ENCODE assay signal across 1 cellular context in the genomic region with DNA sequence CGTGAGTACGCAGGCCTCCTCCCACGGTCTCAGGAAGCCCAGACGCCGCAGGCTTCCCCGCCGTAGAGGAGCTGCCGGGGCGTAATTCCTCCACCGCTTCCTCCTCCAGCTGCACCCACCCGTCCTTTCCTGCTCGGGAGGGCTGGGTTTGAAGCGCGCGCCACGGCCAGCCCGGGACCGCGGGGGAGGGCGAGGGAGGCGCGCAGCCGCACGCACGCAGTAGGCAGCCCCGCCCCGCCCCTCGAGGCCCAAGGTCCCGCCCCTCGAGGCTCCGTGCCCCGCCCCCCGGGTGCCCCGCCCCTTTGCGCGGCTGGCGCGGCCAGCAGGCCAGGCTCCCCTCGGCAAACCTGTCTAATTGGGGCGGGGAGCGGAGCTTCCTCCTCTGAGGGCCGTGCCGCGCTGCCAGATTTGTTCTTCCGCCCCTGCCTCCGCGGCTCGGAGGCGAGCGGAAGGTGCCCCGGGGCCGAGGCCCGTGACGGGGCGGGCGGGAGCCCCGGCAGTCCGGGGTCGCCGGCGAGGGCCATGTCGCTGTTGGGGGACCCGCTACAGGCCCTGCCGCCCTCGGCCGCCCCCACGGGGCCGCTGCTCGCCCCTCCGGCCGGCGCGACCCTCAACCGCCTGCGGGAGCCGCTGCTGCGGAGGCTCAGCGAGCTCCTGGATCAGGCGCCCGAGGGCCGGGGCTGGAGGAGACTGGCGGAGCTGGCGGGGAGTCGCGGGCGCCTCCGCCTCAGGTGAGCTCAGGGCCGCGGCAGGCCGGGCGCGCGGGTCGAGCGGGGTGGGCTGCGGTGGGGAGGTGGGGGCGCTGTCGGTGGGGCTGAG.
TF ChIP-seq lines count a peak whose summit lies in the region.

A gene with protein sequence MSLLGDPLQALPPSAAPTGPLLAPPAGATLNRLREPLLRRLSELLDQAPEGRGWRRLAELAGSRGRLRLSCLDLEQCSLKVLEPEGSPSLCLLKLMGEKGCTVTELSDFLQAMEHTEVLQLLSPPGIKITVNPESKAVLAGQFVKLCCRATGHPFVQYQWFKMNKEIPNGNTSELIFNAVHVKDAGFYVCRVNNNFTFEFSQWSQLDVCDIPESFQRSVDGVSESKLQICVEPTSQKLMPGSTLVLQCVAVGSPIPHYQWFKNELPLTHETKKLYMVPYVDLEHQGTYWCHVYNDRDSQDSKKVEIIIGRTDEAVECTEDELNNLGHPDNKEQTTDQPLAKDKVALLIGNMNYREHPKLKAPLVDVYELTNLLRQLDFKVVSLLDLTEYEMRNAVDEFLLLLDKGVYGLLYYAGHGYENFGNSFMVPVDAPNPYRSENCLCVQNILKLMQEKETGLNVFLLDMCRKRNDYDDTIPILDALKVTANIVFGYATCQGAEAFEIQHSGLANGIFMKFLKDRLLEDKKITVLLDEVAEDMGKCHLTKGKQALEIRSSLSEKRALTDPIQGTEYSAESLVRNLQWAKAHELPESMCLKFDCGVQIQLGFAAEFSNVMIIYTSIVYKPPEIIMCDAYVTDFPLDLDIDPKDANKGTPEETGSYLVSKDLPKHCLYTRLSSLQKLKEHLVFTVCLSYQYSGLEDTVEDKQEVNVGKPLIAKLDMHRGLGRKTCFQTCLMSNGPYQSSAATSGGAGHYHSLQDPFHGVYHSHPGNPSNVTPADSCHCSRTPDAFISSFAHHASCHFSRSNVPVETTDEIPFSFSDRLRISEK (plus strand): TSS at position 344 of the 819 bp plus-strand sequence. CDS start 179 bp downstream, at position 523.

TF ChIP-seq in HepG2, 621 proteins besides CTCF, POLR2A, EP300 and RAD21 (continued from another document and continues in another):
- TF ChIP-seq, protein P1, sequence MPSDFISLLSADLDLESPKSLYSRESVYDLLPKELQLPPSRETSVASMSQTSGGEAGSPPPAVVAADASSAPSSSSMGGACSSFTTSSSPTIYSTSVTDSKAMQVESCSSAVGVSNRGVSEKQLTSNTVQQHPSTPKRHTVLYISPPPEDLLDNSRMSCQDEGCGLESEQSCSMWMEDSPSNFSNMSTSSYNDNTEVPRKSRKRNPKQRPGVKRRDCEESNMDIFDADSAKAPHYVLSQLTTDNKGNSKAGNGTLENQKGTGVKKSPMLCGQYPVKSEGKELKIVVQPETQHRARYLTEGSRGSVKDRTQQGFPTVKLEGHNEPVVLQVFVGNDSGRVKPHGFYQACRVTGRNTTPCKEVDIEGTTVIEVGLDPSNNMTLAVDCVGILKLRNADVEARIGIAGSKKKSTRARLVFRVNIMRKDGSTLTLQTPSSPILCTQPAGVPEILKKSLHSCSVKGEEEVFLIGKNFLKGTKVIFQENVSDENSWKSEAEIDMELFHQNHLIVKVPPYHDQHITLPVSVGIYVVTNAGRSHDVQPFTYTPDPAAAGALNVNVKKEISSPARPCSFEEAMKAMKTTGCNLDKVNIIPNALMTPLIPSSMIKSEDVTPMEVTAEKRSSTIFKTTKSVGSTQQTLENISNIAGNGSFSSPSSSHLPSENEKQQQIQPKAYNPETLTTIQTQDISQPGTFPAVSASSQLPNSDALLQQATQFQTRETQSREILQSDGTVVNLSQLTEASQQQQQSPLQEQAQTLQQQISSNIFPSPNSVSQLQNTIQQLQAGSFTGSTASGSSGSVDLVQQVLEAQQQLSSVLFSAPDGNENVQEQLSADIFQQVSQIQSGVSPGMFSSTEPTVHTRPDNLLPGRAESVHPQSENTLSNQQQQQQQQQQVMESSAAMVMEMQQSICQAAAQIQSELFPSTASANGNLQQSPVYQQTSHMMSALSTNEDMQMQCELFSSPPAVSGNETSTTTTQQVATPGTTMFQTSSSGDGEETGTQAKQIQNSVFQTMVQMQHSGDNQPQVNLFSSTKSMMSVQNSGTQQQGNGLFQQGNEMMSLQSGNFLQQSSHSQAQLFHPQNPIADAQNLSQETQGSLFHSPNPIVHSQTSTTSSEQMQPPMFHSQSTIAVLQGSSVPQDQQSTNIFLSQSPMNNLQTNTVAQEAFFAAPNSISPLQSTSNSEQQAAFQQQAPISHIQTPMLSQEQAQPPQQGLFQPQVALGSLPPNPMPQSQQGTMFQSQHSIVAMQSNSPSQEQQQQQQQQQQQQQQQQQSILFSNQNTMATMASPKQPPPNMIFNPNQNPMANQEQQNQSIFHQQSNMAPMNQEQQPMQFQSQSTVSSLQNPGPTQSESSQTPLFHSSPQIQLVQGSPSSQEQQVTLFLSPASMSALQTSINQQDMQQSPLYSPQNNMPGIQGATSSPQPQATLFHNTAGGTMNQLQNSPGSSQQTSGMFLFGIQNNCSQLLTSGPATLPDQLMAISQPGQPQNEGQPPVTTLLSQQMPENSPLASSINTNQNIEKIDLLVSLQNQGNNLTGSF (CRISPR knock-in tag; IDR thresholded peaks at IDR 0.05), result no peak
- TF ChIP-seq ZFY (CRISPR knock-in tag; IDR thresholded peaks at IDR 0.05), result peak; percentile 95
- TF ChIP-seq ZNF232 (CRISPR knock-in tag; IDR thresholded peaks at IDR 0.05; ENCODE audit: borderline replicate concordance), result 0 out of 2 replicates have a peak, but pooled peaks have one; percentile 57
- peak; percentile 52; the same call in 1 of the 2 replicates for TF ChIP-seq CBFB (CRISPR knock-in tag; IDR thresholded peaks at IDR 0.05)
- TF ChIP-seq HOXA7 (CRISPR knock-in tag; IDR thresholded peaks at IDR 0.05), result no peak
- TF ChIP-seq, protein P2, sequence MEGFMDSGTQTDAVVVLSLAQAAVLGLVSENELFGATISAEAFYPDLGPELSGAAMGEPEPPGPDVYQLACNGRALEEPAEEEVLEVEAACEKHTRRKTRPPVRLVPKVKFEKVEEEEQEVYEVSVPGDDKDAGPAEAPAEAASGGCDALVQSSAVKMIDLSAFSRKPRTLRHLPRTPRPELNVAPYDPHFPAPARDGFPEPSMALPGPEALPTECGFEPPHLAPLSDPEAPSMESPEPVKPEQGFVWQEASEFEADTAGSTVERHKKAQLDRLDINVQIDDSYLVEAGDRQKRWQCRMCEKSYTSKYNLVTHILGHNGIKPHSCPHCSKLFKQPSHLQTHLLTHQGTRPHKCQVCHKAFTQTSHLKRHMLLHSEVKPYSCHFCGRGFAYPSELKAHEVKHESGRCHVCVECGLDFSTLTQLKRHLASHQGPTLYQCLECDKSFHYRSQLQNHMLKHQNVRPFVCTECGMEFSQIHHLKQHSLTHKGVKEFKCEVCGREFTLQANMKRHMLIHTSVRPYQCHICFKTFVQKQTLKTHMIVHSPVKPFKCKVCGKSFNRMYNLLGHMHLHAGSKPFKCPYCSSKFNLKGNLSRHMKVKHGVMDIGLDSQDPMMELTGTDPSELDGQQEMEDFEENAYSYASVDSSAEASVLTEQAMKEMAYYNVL (CRISPR knock-in tag; IDR thresholded peaks at IDR 0.05; ENCODE audit: borderline replicate concordance), result peak; percentile 34; the same call in 1 of the 2 replicates
- TF ChIP-seq TOPORS (CRISPR knock-in tag; IDR thresholded peaks at IDR 0.05), result peak; percentile 7; the same call in 1 of the 2 replicates
- TF ChIP-seq HNRNPL (IDR thresholded peaks at IDR 0.05; ENCODE audit: low read depth, low read length), result peak; percentile 63; the same call in 1 of the 2 replicates
- TF ChIP-seq KAT7 (CRISPR knock-in tag; IDR thresholded peaks at IDR 0.05; ENCODE audit: borderline replicate concordance), result 0 out of 2 replicates have a peak, but pooled peaks have one; percentile 20
- TF ChIP-seq ZNF563 (CRISPR knock-in tag; IDR thresholded peaks at IDR 0.05), result peak; percentile 86; the same call in 1 of the 2 replicates
- no peak for TF ChIP-seq SMC3 (IDR thresholded peaks at IDR 0.05; ENCODE audit: low read length)
- peak; percentile 46; the same call in 1 of the 2 replicates for TF ChIP-seq ZSCAN31 (CRISPR knock-in tag; IDR thresholded peaks at IDR 0.05; ENCODE audit: low read depth)
- TF ChIP-seq FLYWCH1 (CRISPR knock-in tag; IDR thresholded peaks at IDR 0.05), result peak; percentile 86
- TF ChIP-seq SRF (IDR thresholded peaks at IDR 0.05; ENCODE audit: low read depth, low read length), result no peak
- TF ChIP-seq ZNF350 (CRISPR knock-in tag; IDR thresholded peaks at IDR 0.05; ENCODE audit: borderline replicate concordance, low read depth), result no peak
- TF ChIP-seq ARID2 (CRISPR knock-in tag; IDR thresholded peaks at IDR 0.05; ENCODE audit: borderline replicate concordance), result 0 out of 2 replicates have a peak, but pooled peaks have one; percentile 64
- TF ChIP-seq SP140L (CRISPR knock-in tag; IDR thresholded peaks at IDR 0.05; ENCODE audit: borderline replicate concordance), result no peak
- TF ChIP-seq, protein P3, sequence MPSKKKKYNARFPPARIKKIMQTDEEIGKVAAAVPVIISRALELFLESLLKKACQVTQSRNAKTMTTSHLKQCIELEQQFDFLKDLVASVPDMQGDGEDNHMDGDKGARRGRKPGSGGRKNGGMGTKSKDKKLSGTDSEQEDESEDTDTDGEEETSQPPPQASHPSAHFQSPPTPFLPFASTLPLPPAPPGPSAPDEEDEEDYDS (CRISPR knock-in tag; IDR thresholded peaks at IDR 0.05), result peak; percentile 47; the same call in 1 of the 2 replicates
- TF ChIP-seq MEIS2 (CRISPR knock-in tag; IDR thresholded peaks at IDR 0.05), result peak; percentile 51; the same call in 1 of the 2 replicates
- TF ChIP-seq ZNF367 (CRISPR knock-in tag; IDR thresholded peaks at IDR 0.05; ENCODE audit: borderline replicate concordance), result no peak
- TF ChIP-seq FOXO1 (CRISPR knock-in tag; IDR thresholded peaks at IDR 0.05), result peak; percentile 40; the same call in 1 of the 2 replicates
- TF ChIP-seq, protein P4, sequence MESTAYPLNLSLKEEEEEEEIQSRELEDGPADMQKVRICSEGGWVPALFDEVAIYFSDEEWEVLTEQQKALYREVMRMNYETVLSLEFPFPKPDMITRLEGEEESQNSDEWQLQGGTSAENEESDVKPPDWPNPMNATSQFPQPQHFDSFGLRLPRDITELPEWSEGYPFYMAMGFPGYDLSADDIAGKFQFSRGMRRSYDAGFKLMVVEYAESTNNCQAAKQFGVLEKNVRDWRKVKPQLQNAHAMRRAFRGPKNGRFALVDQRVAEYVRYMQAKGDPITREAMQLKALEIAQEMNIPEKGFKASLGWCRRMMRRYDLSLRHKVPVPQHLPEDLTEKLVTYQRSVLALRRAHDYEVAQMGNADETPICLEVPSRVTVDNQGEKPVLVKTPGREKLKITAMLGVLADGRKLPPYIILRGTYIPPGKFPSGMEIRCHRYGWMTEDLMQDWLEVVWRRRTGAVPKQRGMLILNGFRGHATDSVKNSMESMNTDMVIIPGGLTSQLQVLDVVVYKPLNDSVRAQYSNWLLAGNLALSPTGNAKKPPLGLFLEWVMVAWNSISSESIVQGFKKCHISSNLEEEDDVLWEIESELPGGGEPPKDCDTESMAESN (CRISPR knock-in tag; conservative IDR thresholded peaks at IDR 0.05), result peak; percentile 86
- TF ChIP-seq PHF21A (CRISPR knock-in tag; IDR thresholded peaks at IDR 0.05), result no peak
- TF ChIP-seq ZNF83 (CRISPR knock-in tag; IDR thresholded peaks at IDR 0.05; ENCODE audit: borderline replicate concordance), result no peak
- TF ChIP-seq SP5 (CRISPR knock-in tag; IDR thresholded peaks at IDR 0.05; ENCODE audit: borderline replicate concordance, low read depth), result peak; percentile 79
- TF ChIP-seq ZNF891 (CRISPR knock-in tag; IDR thresholded peaks at IDR 0.05), result no peak; the same call in 1 of the 2 replicates
- peak; percentile 48; the same call in 1 of the 2 replicates for TF ChIP-seq DNMT1 (CRISPR knock-in tag; IDR thresholded peaks at IDR 0.05)
- no peak; the same call in 1 of the 2 replicates for TF ChIP-seq ELF1 (CRISPR knock-in tag; IDR thresholded peaks at IDR 0.05)
- TF ChIP-seq DR1 (CRISPR knock-in tag; IDR thresholded peaks at IDR 0.05), result peak; percentile 66; the same call in 1 of the 2 replicates
- TF ChIP-seq, protein P5, sequence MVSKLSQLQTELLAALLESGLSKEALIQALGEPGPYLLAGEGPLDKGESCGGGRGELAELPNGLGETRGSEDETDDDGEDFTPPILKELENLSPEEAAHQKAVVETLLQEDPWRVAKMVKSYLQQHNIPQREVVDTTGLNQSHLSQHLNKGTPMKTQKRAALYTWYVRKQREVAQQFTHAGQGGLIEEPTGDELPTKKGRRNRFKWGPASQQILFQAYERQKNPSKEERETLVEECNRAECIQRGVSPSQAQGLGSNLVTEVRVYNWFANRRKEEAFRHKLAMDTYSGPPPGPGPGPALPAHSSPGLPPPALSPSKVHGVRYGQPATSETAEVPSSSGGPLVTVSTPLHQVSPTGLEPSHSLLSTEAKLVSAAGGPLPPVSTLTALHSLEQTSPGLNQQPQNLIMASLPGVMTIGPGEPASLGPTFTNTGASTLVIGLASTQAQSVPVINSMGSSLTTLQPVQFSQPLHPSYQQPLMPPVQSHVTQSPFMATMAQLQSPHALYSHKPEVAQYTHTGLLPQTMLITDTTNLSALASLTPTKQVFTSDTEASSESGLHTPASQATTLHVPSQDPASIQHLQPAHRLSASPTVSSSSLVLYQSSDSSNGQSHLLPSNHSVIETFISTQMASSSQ (IDR thresholded peaks at IDR 0.05; ENCODE audit: low read depth), result no peak
- TF ChIP-seq, protein P5 (CRISPR knock-in tag; IDR thresholded peaks at IDR 0.05; ENCODE audit: borderline replicate concordance), result peak; percentile 33; the same call in 1 of the 2 replicates
- peak; percentile 26; the same call in 1 of the 2 replicates for TF ChIP-seq ATF7-NPFF (CRISPR knock-in tag; IDR thresholded peaks at IDR 0.05; ENCODE audit: low read depth)
- 0 out of 2 replicates have a peak, but pooled peaks have one; percentile 51 for TF ChIP-seq CHD2 (IDR thresholded peaks at IDR 0.05; ENCODE audit: low read depth, low read length)
- TF ChIP-seq ZNF10 (CRISPR knock-in tag; IDR thresholded peaks at IDR 0.05; ENCODE audit: borderline replicate concordance, low read depth), result no peak
- peak; percentile 77; the same call in 1 of the 2 replicates for TF ChIP-seq GABPB1 (CRISPR knock-in tag; IDR thresholded peaks at IDR 0.05)
- peak; percentile 66 for TF ChIP-seq KMT2B (CRISPR knock-in tag; IDR thresholded peaks at IDR 0.05)
- peak; percentile 58 for TF ChIP-seq YY1 (IDR thresholded peaks at IDR 0.05; ENCODE audit: insufficient read depth, insufficient replicate concordance, low read depth, low read length)
- TF ChIP-seq RELA (CRISPR knock-in tag; IDR thresholded peaks at IDR 0.05), result 0 out of 2 replicates have a peak, but pooled peaks have one; percentile 44
- peak; percentile 84 for TF ChIP-seq KMT2A (CRISPR knock-in tag; IDR thresholded peaks at IDR 0.05)
- 0 out of 2 replicates have a peak, but pooled peaks have one; percentile 8 for TF ChIP-seq ZNF510 (CRISPR knock-in tag; IDR thresholded peaks at IDR 0.05; ENCODE audit: low read depth)
